Comparison of ENCODE assay signal across 8 cellular contexts in the genomic region with DNA sequence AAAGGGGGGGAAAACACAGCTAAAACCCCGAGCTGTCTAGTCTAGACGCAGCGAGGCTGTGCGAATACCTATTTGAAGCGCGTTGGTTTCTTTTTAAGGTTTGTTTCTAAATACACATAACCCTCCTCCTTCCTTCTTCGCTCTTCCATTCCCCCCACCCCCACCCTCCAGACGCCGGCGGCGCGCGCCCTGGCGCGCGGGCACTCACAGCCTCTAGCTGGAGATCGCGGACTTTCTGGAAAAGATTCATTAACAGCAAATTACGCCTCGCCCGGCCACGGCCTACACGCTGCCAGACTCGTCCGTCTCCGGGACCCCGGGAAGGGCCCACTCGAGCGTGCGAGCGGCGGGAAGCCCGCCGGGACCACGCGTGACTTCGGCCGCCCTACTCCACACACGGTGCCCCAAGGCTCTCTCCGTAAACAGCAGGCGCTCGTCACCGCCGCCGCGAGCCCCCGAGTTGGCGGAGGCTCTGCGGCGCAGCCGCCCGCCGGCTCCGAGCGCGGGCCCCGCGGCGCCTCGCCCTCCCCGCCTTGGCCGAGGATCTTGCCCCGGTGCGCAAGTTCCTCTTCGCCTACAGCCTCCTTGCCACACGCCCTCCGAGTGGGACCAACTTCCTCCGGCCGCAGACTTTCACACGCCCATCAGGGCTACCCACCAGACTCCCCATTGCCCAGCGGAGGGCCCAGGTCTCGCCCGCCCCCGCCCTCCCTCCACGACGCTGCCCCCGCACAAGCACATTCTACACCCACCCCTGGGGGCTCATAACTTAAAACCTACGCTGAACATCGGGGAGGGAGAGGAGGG. TPM values are rescaled to one million over a fixed set of nuclear protein-coding genes. Genes with fewer than 3 reads are reported as not detected.
A peak's percentile ranks its signal among the peaks of the same experiment; 100 is the strongest.
DNase-seq lines count a peak whose midpoint lies in the region; ATAC-seq and TF ChIP-seq lines count a peak whose summit lies in the region.

No MANE protein-coding gene starts in this region.

- H3K9me3 ChIP-seq in NT2/D1 (ENCODE audit: insufficient read depth, low read length) = no peaks in the 10 kb centered on the region
- no peaks in the 10 kb centered on the region for H3K9me3 ChIP-seq in testis

- H3K27ac ChIP-seq in brain microvascular endothelial cell (peak overlapping the region; percentile 37), testis (peak overlapping the region; percentile 63 to 78)

- in situ Hi-C loops in brain microvascular endothelial cell (cut with HindIII; ENCODE audit: low pct_ligation_motif_present, low sequenced_read_pairs) = no loop called here

- H3K4me1 ChIP-seq in NT2/D1 (ENCODE audit: insufficient read depth, insufficient read length) (no peaks in the 10 kb centered on the region), testis (peaks cover 11% of the 10 kb centered on the region)

- DNase-seq in NCI-H748 (lab: John Stamatoyannopoulos, UW; ENCODE audit: unreplicated experiment) (peak; percentile 50), NCI-H748 treated with DMSO at 0.1 percent for 48 hours (lab: John Stamatoyannopoulos, UW) (no peak), NT2/D1 (ENCODE audit: low read depth, low spot score) (no peak), brain microvascular endothelial cell (no peak), lower leg skin (ENCODE audit: low spot score in 2 of 2) (no peak), testis (no peak), NCI-H1092 treated with DMSO at 0.1 percent for 48 hours (lab: John Stamatoyannopoulos, UW) (no peak)

- ATAC-seq in GM18517 (IDR thresholded peaks at IDR 0.05; ENCODE audit: unreplicated experiment) = no peak

- no peak for TF ChIP-seq CTCF in brain microvascular endothelial cell (IDR thresholded peaks at IDR 0.05; ENCODE audit: low read depth, low read length, missing control alignments)
- TF ChIP-seq CTCF in lower leg skin (IDR thresholded peaks at IDR 0.05) = no peak
- TF ChIP-seq CTCF in testis (IDR thresholded peaks at IDR 0.05) = no peak

- H3K36me3 ChIP-seq in NT2/D1 (ENCODE audit: insufficient read depth, insufficient read length, low read length) (no peaks in the 10 kb centered on the region), brain microvascular endothelial cell (replicated peaks) (no peaks in the 10 kb centered on the region), testis (ENCODE audit: low read depth, missing control alignments) (no peaks in the 10 kb centered on the region)

- peaks cover 10% of the 10 kb centered on the region for H3K27me3 ChIP-seq in NT2/D1 (ENCODE audit: insufficient read depth, insufficient read length)
- H3K27me3 ChIP-seq in brain microvascular endothelial cell (replicated peaks) = no peaks in the 10 kb centered on the region
- H3K27me3 ChIP-seq in testis = no peaks in the 10 kb centered on the region

- intact Hi-C loops in lower leg skin (cut with DNase I; ENCODE audit: low total_unique reads) = no loop called here
- intact Hi-C loops in testis (cut with DNase I; ENCODE audit: low total_unique reads) = loop anchor here (10.0 kb wide), 1 partner anchor 81 kb away; no protein-coding TSS in a partner anchor

- peak overlapping the region; percentile 78 for H3K4me3 ChIP-seq in NT2/D1 (ENCODE audit: insufficient read length, low read depth)
- peak overlapping the region; percentile 59 for H3K4me3 ChIP-seq in brain microvascular endothelial cell (ENCODE audit: low read depth, low read length)
- peak overlapping the region; percentile 53 for H3K4me3 ChIP-seq in lower leg skin (ENCODE audit: low read depth, poor library complexity, severe bottlenecking)
- peak overlapping the region; percentile 60 to 81 for H3K4me3 ChIP-seq in testis

- H3K9ac ChIP-seq in NT2/D1 (ENCODE audit: insufficient read length, low read depth) = peak overlapping the region; percentile 72

- WGBS in lower leg skin, 2 donors = 0 to 11% methylated on average over 32 to 73 of the region's 79 CpGs
- WGBS in testis, 2 donors = 0 to 1% methylated on average over 7 to 33 of the region's 79 CpGs

- TF ChIP-seq POLR2A in lower leg skin (IDR thresholded peaks at IDR 0.05) = no peak
- no peak for TF ChIP-seq POLR2A in testis (IDR thresholded peaks at IDR 0.05)

RNA-seq across cellular contexts. Expression of a gene that starts 2.0 kb away (rescaled TPM):
- total RNA-seq in lower leg skin (10 to 100 TPM; 23.8 to 37.5 (median 31.1) TPM), testis (10 to 100 TPM; 46.8 to 69.6 TPM)
- 26.4 TPM for polyA plus RNA-seq in testis (ENCODE audit: insufficient read depth, low read depth, low replicate concordance)
